In the genomic region with DNA sequence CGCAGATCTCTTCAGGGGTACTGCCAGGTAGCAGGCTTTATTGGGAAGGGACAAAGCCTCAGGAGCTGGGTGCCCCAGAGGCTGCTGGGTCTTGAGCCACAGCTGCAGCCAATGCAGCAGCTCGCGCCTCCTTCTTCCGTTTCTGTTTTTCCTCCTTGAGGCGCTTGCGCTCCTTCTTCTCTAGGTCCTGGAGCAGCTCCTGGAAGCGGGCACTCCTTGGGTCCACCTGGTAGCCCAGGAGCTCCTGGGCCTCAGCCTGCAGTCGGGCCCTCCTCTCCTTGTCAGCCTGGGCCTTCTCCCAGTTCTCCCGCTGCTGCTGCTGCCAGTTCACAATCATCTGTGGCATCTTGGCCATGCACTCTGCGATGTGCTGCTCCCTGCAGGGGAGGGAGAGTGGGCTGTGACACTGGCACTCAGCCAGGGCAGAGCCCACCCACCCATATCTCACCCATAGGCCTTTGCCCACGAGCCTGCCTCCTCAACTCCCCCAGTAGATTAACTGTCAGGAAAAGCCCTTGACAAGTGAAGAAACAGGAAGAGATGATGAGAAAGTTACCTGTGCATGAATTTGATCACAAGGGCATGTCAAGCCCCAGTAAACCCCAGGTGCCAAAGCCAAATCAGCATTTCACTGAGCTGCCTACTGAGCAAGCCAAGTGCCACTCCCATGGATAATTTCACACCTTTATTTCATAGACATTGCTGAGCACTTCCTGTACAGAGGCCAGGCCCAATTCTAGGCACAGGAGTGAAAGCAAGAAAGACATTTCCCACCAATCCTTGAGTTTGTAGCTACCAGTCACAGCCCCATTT, we compare ENCODE assay signal across 10 cellular contexts. TPM values are rescaled to one million over a fixed set of nuclear protein-coding genes. Genes with fewer than 3 reads are reported as not detected.
DNase-seq lines count a peak whose midpoint lies in the region; ATAC-seq, FAIRE-seq and TF ChIP-seq lines count a peak whose summit lies in the region.
"Had no signal": no experiment of that assay in that cellular context is flagged by ENCODE, and none has a peak within 500 bp of the region (broad histone marks: within the 10 kb centered on the region; RNA-seq: fewer than 3 reads in every experiment).

No MANE protein-coding gene starts in this region.

- ATAC-seq in HepG2: no peak
- no peak for ATAC-seq in right lobe of liver
- no peak for ATAC-seq in HG03108 (IDR thresholded peaks at IDR 0.05; ENCODE audit: unreplicated experiment)

- DNase-seq in HepG2 (ENCODE audit: low spot score): no peak
- DNase-seq in right lobe of liver: no peak
- DNase-seq in activated T-helper 1 cell treated with anti-CD3 and anti-CD28 coated beads, Interleukin-12 subunit alpha, Interleukin-12 subunit beta, Interleukin-2, Interleukin-4 antibody, amounts not matched to agents 30 ng/mL and 10 ng/mL and 1 ng/mL, durations not matched to agents 14 hours and 24 hours and 36 hours (ENCODE audit: low spot score): no peak
- DNase-seq in mesothelial cell of epicardium (ENCODE audit: low spot score in 2 of 2, unreplicated experiment in 2 of 2): no peak
- DNase-seq in AG08396 (ENCODE audit: low spot score): no peak
- DNase-seq in SW480 (ENCODE audit: low spot score): no peak
- no peak for DNase-seq in stimulated activated CD4-positive, alpha-beta T cell treated with anti-CD3 and anti-CD28 coated beads, Interleukin-4, amount 100 ng/mL, for 24 hours

- H3K27ac Mint-ChIP-seq in activated T-helper 1 cell treated with anti-CD3 and anti-CD28 coated beads, Interleukin-12 subunit alpha, Interleukin-12 subunit beta, Interleukin-2, Interleukin-4 antibody, amounts not matched to agents 30 ng/mL and 10 ng/mL and 1 ng/mL, durations not matched to agents 14 hours and 24 hours and 36 hours: peak overlapping the region; percentile 55
- peak overlapping the region; percentile 94 for H3K27ac Mint-ChIP-seq in mesothelial cell of epicardium

- no peak for FAIRE-seq in HepG2 (lab: Jason Lieb, UNC)
- FAIRE-seq: G401.6, islet of Langerhans had no signal

- TF ChIP-seq EP300 in HepG2 (IDR thresholded peaks at IDR 0.05; ENCODE audit: low read depth in 2 of 2, low read length in 2 of 2) (no peak), HepG2 (CRISPR knock-in tag; IDR thresholded peaks at IDR 0.05; ENCODE audit: borderline replicate concordance) (no peak)

- 92% methylated on average over 9 of the region's 11 CpGs for WGBS in HepG2 (ENCODE audit: low lambda C conversion rate)
- WGBS in right lobe of liver (ENCODE audit: insufficient coverage, low coverage, low lambda C conversion rate, missing lambda C conversion rate): 20% methylated on average over 1 of the region's 11 CpGs

- peak overlapping the region; percentile 90 for H3K4me3 Mint-ChIP-seq in activated T-helper 1 cell treated with anti-CD3 and anti-CD28 coated beads, Interleukin-12 subunit alpha, Interleukin-12 subunit beta, Interleukin-2, Interleukin-4 antibody, amounts not matched to agents 30 ng/mL and 10 ng/mL and 1 ng/mL, durations not matched to agents 14 hours and 24 hours and 36 hours
- no peak overlapping the region for H3K4me3 Mint-ChIP-seq in mesothelial cell of epicardium

- H3K36me3 Mint-ChIP-seq in activated T-helper 1 cell treated with anti-CD3 and anti-CD28 coated beads, Interleukin-12 subunit alpha, Interleukin-12 subunit beta, Interleukin-2, Interleukin-4 antibody, amounts not matched to agents 30 ng/mL and 10 ng/mL and 1 ng/mL, durations not matched to agents 14 hours and 24 hours and 36 hours (ENCODE audit: low read depth): peaks cover 34% of the 10 kb centered on the region
- peaks cover 26% of the 10 kb centered on the region for H3K36me3 Mint-ChIP-seq in mesothelial cell of epicardium

- H3K4me1 ChIP-seq in HepG2 (ENCODE audit: insufficient read depth, low read length): peaks cover 23% of the 10 kb centered on the region
- H3K4me1 ChIP-seq in right lobe of liver: peaks cover 0 to 5% (median 0%) of the 10 kb centered on the region in 4 donors

- intact Hi-C loops in HepG2 (cut with micrococcal nuclease; ENCODE audit: unreplicated experiment) (no loop called here), right lobe of liver (cut with DNase I) (no loop called here)
- intact Hi-C loops in activated T-helper 1 cell treated with anti-CD3 and anti-CD28 coated beads, Interleukin-12 subunit alpha, Interleukin-12 subunit beta, Interleukin-2, Interleukin-4 antibody, amounts not matched to agents 30 ng/mL and 10 ng/mL and 1 ng/mL, durations not matched to agents 14 hours and 24 hours and 36 hours (cut with micrococcal nuclease): loop anchor here (1.0 kb wide), 1 partner anchor 8 kb away; no protein-coding TSS in a partner anchor

- H3K4me2 ChIP-seq in HepG2 (ENCODE audit: low read depth, low read length): 0 out of 2 replicates have a peak overlapping the region, but pooled peaks have one; percentile 1

- H3K4me1 Mint-ChIP-seq in activated T-helper 1 cell treated with anti-CD3 and anti-CD28 coated beads, Interleukin-12 subunit alpha, Interleukin-12 subunit beta, Interleukin-2, Interleukin-4 antibody, amounts not matched to agents 30 ng/mL and 10 ng/mL and 1 ng/mL, durations not matched to agents 14 hours and 24 hours and 36 hours (ENCODE audit: low read depth): peaks cover 35% of the 10 kb centered on the region
- H3K4me1 Mint-ChIP-seq in mesothelial cell of epicardium: peaks cover 27% of the 10 kb centered on the region

- H4K20me1 ChIP-seq in HepG2 (ENCODE audit: insufficient read depth, low read length): no peaks in the 10 kb centered on the region

- TF ChIP-seq RAD21 in HepG2 (CRISPR knock-in tag; IDR thresholded peaks at IDR 0.05): no peak

- no peaks in the 10 kb centered on the region for H3K9me3 ChIP-seq in HepG2 (ENCODE audit: low read length)
- H3K9me3 ChIP-seq in right lobe of liver: no peaks in the 10 kb centered on the region

- peaks cover 24% of the 10 kb centered on the region for H3K79me2 ChIP-seq in HepG2 (ENCODE audit: insufficient read depth, low read length)

- BruUV-seq in HepG2 (replicated peaks; lab: Mats Ljungman, UMichigan): no TSS peak

- no peaks in the 10 kb centered on the region for H3K27me3 Mint-ChIP-seq in activated T-helper 1 cell treated with anti-CD3 and anti-CD28 coated beads, Interleukin-12 subunit alpha, Interleukin-12 subunit beta, Interleukin-2, Interleukin-4 antibody, amounts not matched to agents 30 ng/mL and 10 ng/mL and 1 ng/mL, durations not matched to agents 14 hours and 24 hours and 36 hours (ENCODE audit: insufficient read depth)
- H3K27me3 Mint-ChIP-seq in mesothelial cell of epicardium (ENCODE audit: low read depth): no peaks in the 10 kb centered on the region

- H3K9me3 Mint-ChIP-seq in activated T-helper 1 cell treated with anti-CD3 and anti-CD28 coated beads, Interleukin-12 subunit alpha, Interleukin-12 subunit beta, Interleukin-2, Interleukin-4 antibody, amounts not matched to agents 30 ng/mL and 10 ng/mL and 1 ng/mL, durations not matched to agents 14 hours and 24 hours and 36 hours: no peaks in the 10 kb centered on the region
- no peaks in the 10 kb centered on the region for H3K9me3 Mint-ChIP-seq in mesothelial cell of epicardium

- TF ChIP-seq CTCF in HepG2 (CRISPR knock-in tag; IDR thresholded peaks at IDR 0.05) (no peak), right lobe of liver (IDR thresholded peaks at IDR 0.05) (no peak), mesothelial cell of epicardium (IDR thresholded peaks at IDR 0.05; ENCODE audit: unreplicated experiment) (no peak)

- H3K27ac ChIP-seq in HepG2 (ENCODE audit: extremely low read length, insufficient read depth, low read length): no peak overlapping the region
- H3K27ac ChIP-seq in right lobe of liver: no peak overlapping the region

- in situ Hi-C loops in HepG2 (cut with HindIII; ENCODE audit: extremely low pct_ligation_motif_present, low pct_unique_long_range_greater_than_20kb): no loop called here

- H3K36me3 ChIP-seq in HepG2 (replicated peaks in 1 of 2; ENCODE audit: control insufficient read depth in 1 of 2, insufficient read depth in 2 of 2, low read length in 2 of 2) (peaks cover 19 to 38% of the 10 kb centered on the region in 2 experiments; a peak in 4 of 5 replicates), right lobe of liver (peaks cover 0 to 41% (median 18%) of the 10 kb centered on the region in 4 donors)

- H3K27me3 ChIP-seq in HepG2 (ENCODE audit: control insufficient read depth in 1 of 2, insufficient read depth in 2 of 2, low read length in 2 of 2) (no peaks in the 10 kb centered on the region), right lobe of liver (no peaks in the 10 kb centered on the region)

- no peak overlapping the region for H3K4me3 ChIP-seq in HepG2 (replicated peaks in 1 of 3; ENCODE audit: insufficient read depth in 1 of 3, low read depth in 2 of 3, low read length in 3 of 3)
- H3K4me3 ChIP-seq in right lobe of liver: no peak overlapping the region

- CTCF ChIA-PET in HepG2 (lab: Yijun Ruan, JAX; ENCODE audit: low intra/inter-chr PET ratio, low total read pairs): no interaction called here

- TF ChIP-seq POLR2A in HepG2 (IDR thresholded peaks at IDR 0.05; ENCODE audit: insufficient read depth in 1 of 2, low read depth in 2 of 2, low read length in 2 of 2) (peak in 1 of 2 experiments; percentile 35; a peak in 2 of 4 replicates), right lobe of liver (IDR thresholded peaks at IDR 0.05) (no peak)

- POLR2A ChIA-PET in HepG2 (lab: Yijun Ruan, JAX): interaction anchor here (1.3 to 3.9 kb wide), 3 partner anchors 8 to 22 kb away, joined by 3 to 25 read pairs (median 4); a partner anchor contains a TSS

- H3K9ac ChIP-seq in HepG2 (ENCODE audit: insufficient read depth, low read depth, low read length): no peak overlapping the region

- H2AFZ ChIP-seq in HepG2 (ENCODE audit: low read length): no peak overlapping the region

RNA-seq across cellular contexts. Expression of a gene that starts 2.7 kb away (rescaled TPM):
- total RNA-seq in HepG2 (2016; rRNA removed; fragmentation: Illumina TruSeq; extraction: Trizol) (24.6 and 37.4 TPM in 2 replicates), right lobe of liver (10 to 100 TPM in 3 of 6 experiments, 1 to 10 TPM in 3; 7.7 to 29.3 (median 10.0) TPM), mesothelial cell of epicardium (18.7 to 19.1 TPM (median 18.8 TPM) in 3 replicates)
- 14.3 and 14.8 TPM in 2 replicates for total RNA-seq in HepG2 (2016; cell fraction: cytosol; rRNA removed; fragmentation: Illumina TruSeq; extraction: Trizol; ENCODE audit: low read depth)
- 25.1 and 41.7 TPM in 2 replicates for total RNA-seq in HepG2 (2016; cell fraction: insoluble cytoplasmic fraction; rRNA removed; fragmentation: Illumina TruSeq; extraction: Trizol)
- 14.2 and 15.7 TPM in 2 replicates for total RNA-seq in HepG2 (2016; cell fraction: membrane; rRNA removed; fragmentation: Illumina TruSeq; extraction: Trizol)
- total RNA-seq in HepG2 (2016; cell fraction: nucleus; rRNA removed; fragmentation: Illumina TruSeq; extraction: Trizol): 8.8 and 9.5 TPM in 2 replicates
- 30.7 and 31.9 TPM in 2 replicates for polyA plus RNA-seq in HepG2 (2011; rRNA removed)
- 33.0 and 52.1 TPM in 2 replicates for polyA plus RNA-seq in HepG2 (2011; cell fraction: cytosol; rRNA removed)
- polyA plus RNA-seq in HepG2 (2011; cell fraction: nucleus; rRNA removed): 13.9 and 14.0 TPM in 2 replicates
- polyA plus RNA-seq in HepG2 (2012): 19.0 and 20.6 TPM in 2 replicates
- polyA plus RNA-seq in HepG2 (2016; cell fraction: cytosol; fragmentation: Illumina TruSeq; extraction: Trizol; ENCODE audit: low read depth): 24.7 and 26.7 TPM in 2 replicates
- polyA plus RNA-seq in HepG2 (2016; cell fraction: insoluble cytoplasmic fraction; fragmentation: Illumina TruSeq; extraction: Trizol; ENCODE audit: low read depth): 71.6 and 84.3 TPM in 2 replicates
- polyA plus RNA-seq in HepG2 (2016; cell fraction: membrane; fragmentation: Illumina TruSeq; extraction: Trizol; ENCODE audit: low read depth): 20.1 and 21.0 TPM in 2 replicates
- 27.9 and 29.2 TPM in 2 replicates for polyA plus RNA-seq in HepG2 (2016; cell fraction: nucleus; fragmentation: Illumina TruSeq; extraction: Trizol; ENCODE audit: insufficient read depth, low read depth)
- polyA minus RNA-seq in HepG2 (2011; rRNA and poly(A)+ RNA removed; ENCODE audit: low replicate concordance): 6.2 and 12.6 TPM in 2 replicates
- 9.9 and 11.7 TPM in 2 replicates for polyA minus RNA-seq in HepG2 (2011; cell fraction: cytosol; rRNA and poly(A)+ RNA removed)
- polyA minus RNA-seq in HepG2 (2011; cell fraction: nucleus; rRNA and poly(A)+ RNA removed): 3.2 and 3.7 TPM in 2 replicates
- total RNA-seq in activated T-helper 1 cell treated with anti-CD3 and anti-CD28 coated beads, Interleukin-12 subunit alpha, Interleukin-12 subunit beta, Interleukin-2, Interleukin-4 antibody, amounts not matched to agents 30 ng/mL and 10 ng/mL and 1 ng/mL, durations not matched to agents 14 hours and 24 hours and 36 hours: 32.1 and 33.2 TPM in 2 replicates

RNA-seq across cellular contexts. Expression of a gene that starts 8.7 kb away (rescaled TPM):
- 34.6 and 42.5 TPM in 2 replicates for total RNA-seq in HepG2 (2016; rRNA removed; fragmentation: Illumina TruSeq; extraction: Trizol)
- total RNA-seq in HepG2 (2016; cell fraction: cytosol; rRNA removed; fragmentation: Illumina TruSeq; extraction: Trizol; ENCODE audit: low read depth): 64.7 and 77.4 TPM in 2 replicates
- total RNA-seq in HepG2 (2016; cell fraction: insoluble cytoplasmic fraction; rRNA removed; fragmentation: Illumina TruSeq; extraction: Trizol): 29.6 and 43.3 TPM in 2 replicates
- total RNA-seq in HepG2 (2016; cell fraction: membrane; rRNA removed; fragmentation: Illumina TruSeq; extraction: Trizol): 95.2 and 117 TPM in 2 replicates
- total RNA-seq in HepG2 (2016; cell fraction: nucleus; rRNA removed; fragmentation: Illumina TruSeq; extraction: Trizol): 27.5 and 30.5 TPM in 2 replicates
- polyA plus RNA-seq in HepG2 (2011; rRNA removed): 50.3 and 54.2 TPM in 2 replicates
- 51.8 and 73.5 TPM in 2 replicates for polyA plus RNA-seq in HepG2 (2011; cell fraction: cytosol; rRNA removed)
- 80.8 and 87.8 TPM in 2 replicates for polyA plus RNA-seq in HepG2 (2011; cell fraction: nucleus; rRNA removed)
- polyA plus RNA-seq in HepG2 (2012): 95.7 and 105 TPM in 2 replicates
- polyA plus RNA-seq in HepG2 (2016; cell fraction: cytosol; fragmentation: Illumina TruSeq; extraction: Trizol; ENCODE audit: low read depth): 137 and 157 TPM in 2 replicates
- 55.9 and 73.5 TPM in 2 replicates for polyA plus RNA-seq in HepG2 (2016; cell fraction: insoluble cytoplasmic fraction; fragmentation: Illumina TruSeq; extraction: Trizol; ENCODE audit: low read depth)
- polyA plus RNA-seq in HepG2 (2016; cell fraction: membrane; fragmentation: Illumina TruSeq; extraction: Trizol; ENCODE audit: low read depth): 175 and 195 TPM in 2 replicates
- polyA plus RNA-seq in HepG2 (2016; cell fraction: nucleus; fragmentation: Illumina TruSeq; extraction: Trizol; ENCODE audit: insufficient read depth, low read depth): 90.3 and 97.5 TPM in 2 replicates
- 54.6 and 102 TPM in 2 replicates for polyA minus RNA-seq in HepG2 (2011; rRNA and poly(A)+ RNA removed; ENCODE audit: low replicate concordance)
- polyA minus RNA-seq in HepG2 (2011; cell fraction: cytosol; rRNA and poly(A)+ RNA removed): 52.5 and 54.0 TPM in 2 replicates
- 20.0 and 27.4 TPM in 2 replicates for polyA minus RNA-seq in HepG2 (2011; cell fraction: nucleus; rRNA and poly(A)+ RNA removed)
- 10 to 100 TPM; 37.8 to 69.0 (median 52.9) TPM for total RNA-seq in right lobe of liver
- total RNA-seq in activated T-helper 1 cell treated with anti-CD3 and anti-CD28 coated beads, Interleukin-12 subunit alpha, Interleukin-12 subunit beta, Interleukin-2, Interleukin-4 antibody, amounts not matched to agents 30 ng/mL and 10 ng/mL and 1 ng/mL, durations not matched to agents 14 hours and 24 hours and 36 hours: 197 and 202 TPM in 2 replicates
- total RNA-seq in mesothelial cell of epicardium: 78.6 to 87.4 TPM (median 80.7 TPM) in 3 replicates

RNA-seq across cellular contexts. Expression of a gene that starts 15.0 kb away (rescaled TPM):
- total RNA-seq in HepG2 (2016; rRNA removed; fragmentation: Illumina TruSeq; extraction: Trizol) (not detected in 2 replicates), right lobe of liver (not detected), mesothelial cell of epicardium (0.16 TPM in 1 of 3 replicates, not detected in the others)
- not detected in 2 replicates for total RNA-seq in HepG2 (2016; cell fraction: cytosol; rRNA removed; fragmentation: Illumina TruSeq; extraction: Trizol; ENCODE audit: low read depth)
- not detected in 2 replicates for total RNA-seq in HepG2 (2016; cell fraction: insoluble cytoplasmic fraction; rRNA removed; fragmentation: Illumina TruSeq; extraction: Trizol)
- not detected in 2 replicates for total RNA-seq in HepG2 (2016; cell fraction: membrane; rRNA removed; fragmentation: Illumina TruSeq; extraction: Trizol)
- not detected in 2 replicates for total RNA-seq in HepG2 (2016; cell fraction: nucleus; rRNA removed; fragmentation: Illumina TruSeq; extraction: Trizol)
- 0.04 TPM in 1 of 2 replicates, not detected in the other for polyA plus RNA-seq in HepG2 (2011; rRNA removed)
- polyA plus RNA-seq in HepG2 (2011; cell fraction: cytosol; rRNA removed): 0.03 and 0.04 TPM in 2 replicates
- polyA plus RNA-seq in HepG2 (2011; cell fraction: nucleus; rRNA removed): 0.10 and 0.13 TPM in 2 replicates
- not detected in 2 replicates for polyA plus RNA-seq in HepG2 (2012)
- not detected in 2 replicates for polyA plus RNA-seq in HepG2 (2016; cell fraction: cytosol; fragmentation: Illumina TruSeq; extraction: Trizol; ENCODE audit: low read depth)
- not detected in 2 replicates for polyA plus RNA-seq in HepG2 (2016; cell fraction: insoluble cytoplasmic fraction; fragmentation: Illumina TruSeq; extraction: Trizol; ENCODE audit: low read depth)
- not detected in 2 replicates for polyA plus RNA-seq in HepG2 (2016; cell fraction: membrane; fragmentation: Illumina TruSeq; extraction: Trizol; ENCODE audit: low read depth)
- not detected in 2 replicates for polyA plus RNA-seq in HepG2 (2016; cell fraction: nucleus; fragmentation: Illumina TruSeq; extraction: Trizol; ENCODE audit: insufficient read depth, low read depth)
- polyA minus RNA-seq in HepG2 (2011; rRNA and poly(A)+ RNA removed; ENCODE audit: low replicate concordance): 0.40 TPM in 1 of 2 replicates, not detected in the other
- not detected in 2 replicates for polyA minus RNA-seq in HepG2 (2011; cell fraction: cytosol; rRNA and poly(A)+ RNA removed)
- not detected in 2 replicates for polyA minus RNA-seq in HepG2 (2011; cell fraction: nucleus; rRNA and poly(A)+ RNA removed)
- total RNA-seq in activated T-helper 1 cell treated with anti-CD3 and anti-CD28 coated beads, Interleukin-12 subunit alpha, Interleukin-12 subunit beta, Interleukin-2, Interleukin-4 antibody, amounts not matched to agents 30 ng/mL and 10 ng/mL and 1 ng/mL, durations not matched to agents 14 hours and 24 hours and 36 hours: 0.10 TPM in 2 replicates

RNA-seq across cellular contexts. Expression of a gene that starts 15.9 kb away (rescaled TPM):
- total RNA-seq in HepG2 (2016; rRNA removed; fragmentation: Illumina TruSeq; extraction: Trizol) (420 and 898 TPM in 2 replicates), right lobe of liver (1,000 to 10,000 TPM in 3 of 6 experiments, 100 to 1,000 TPM in 3; 771 to 1,471 (median 1,008) TPM), mesothelial cell of epicardium (863 to 886 TPM (median 869 TPM) in 3 replicates)
- total RNA-seq in HepG2 (2016; cell fraction: cytosol; rRNA removed; fragmentation: Illumina TruSeq; extraction: Trizol; ENCODE audit: low read depth): 227 and 266 TPM in 2 replicates
- total RNA-seq in HepG2 (2016; cell fraction: insoluble cytoplasmic fraction; rRNA removed; fragmentation: Illumina TruSeq; extraction: Trizol): 389 and 943 TPM in 2 replicates
- total RNA-seq in HepG2 (2016; cell fraction: membrane; rRNA removed; fragmentation: Illumina TruSeq; extraction: Trizol): 340 and 383 TPM in 2 replicates
- total RNA-seq in HepG2 (2016; cell fraction: nucleus; rRNA removed; fragmentation: Illumina TruSeq; extraction: Trizol): 693 and 829 TPM in 2 replicates
- 842 and 934 TPM in 2 replicates for polyA plus RNA-seq in HepG2 (2011; rRNA removed)
- polyA plus RNA-seq in HepG2 (2011; cell fraction: cytosol; rRNA removed): 752 and 842 TPM in 2 replicates
- 381 and 448 TPM in 2 replicates for polyA plus RNA-seq in HepG2 (2011; cell fraction: nucleus; rRNA removed)
- 606 and 725 TPM in 2 replicates for polyA plus RNA-seq in HepG2 (2012)
- polyA plus RNA-seq in HepG2 (2016; cell fraction: cytosol; fragmentation: Illumina TruSeq; extraction: Trizol; ENCODE audit: low read depth): 313 and 359 TPM in 2 replicates
- 478 and 547 TPM in 2 replicates for polyA plus RNA-seq in HepG2 (2016; cell fraction: insoluble cytoplasmic fraction; fragmentation: Illumina TruSeq; extraction: Trizol; ENCODE audit: low read depth)
- polyA plus RNA-seq in HepG2 (2016; cell fraction: membrane; fragmentation: Illumina TruSeq; extraction: Trizol; ENCODE audit: low read depth): 345 and 409 TPM in 2 replicates
- 1,564 and 1,658 TPM in 2 replicates for polyA plus RNA-seq in HepG2 (2016; cell fraction: nucleus; fragmentation: Illumina TruSeq; extraction: Trizol; ENCODE audit: insufficient read depth, low read depth)
- 932 and 1,241 TPM in 2 replicates for polyA minus RNA-seq in HepG2 (2011; rRNA and poly(A)+ RNA removed; ENCODE audit: low replicate concordance)
- polyA minus RNA-seq in HepG2 (2011; cell fraction: cytosol; rRNA and poly(A)+ RNA removed): 408 and 482 TPM in 2 replicates
- 228 and 256 TPM in 2 replicates for polyA minus RNA-seq in HepG2 (2011; cell fraction: nucleus; rRNA and poly(A)+ RNA removed)
- 913 and 933 TPM in 2 replicates for total RNA-seq in activated T-helper 1 cell treated with anti-CD3 and anti-CD28 coated beads, Interleukin-12 subunit alpha, Interleukin-12 subunit beta, Interleukin-2, Interleukin-4 antibody, amounts not matched to agents 30 ng/mL and 10 ng/mL and 1 ng/mL, durations not matched to agents 14 hours and 24 hours and 36 hours

RNA-seq across cellular contexts. Expression of a gene that starts 20.8 kb away (rescaled TPM):
- total RNA-seq in HepG2 (2016; rRNA removed; fragmentation: Illumina TruSeq; extraction: Trizol): 68.0 and 72.0 TPM in 2 replicates
- total RNA-seq in HepG2 (2016; cell fraction: cytosol; rRNA removed; fragmentation: Illumina TruSeq; extraction: Trizol; ENCODE audit: low read depth): 30.6 and 33.8 TPM in 2 replicates
- total RNA-seq in HepG2 (2016; cell fraction: insoluble cytoplasmic fraction; rRNA removed; fragmentation: Illumina TruSeq; extraction: Trizol): 61.4 and 77.8 TPM in 2 replicates
- 31.3 and 31.6 TPM in 2 replicates for total RNA-seq in HepG2 (2016; cell fraction: membrane; rRNA removed; fragmentation: Illumina TruSeq; extraction: Trizol)
- 38.1 and 43.4 TPM in 2 replicates for total RNA-seq in HepG2 (2016; cell fraction: nucleus; rRNA removed; fragmentation: Illumina TruSeq; extraction: Trizol)
- polyA plus RNA-seq in HepG2 (2011; rRNA removed): 25.9 and 37.0 TPM in 2 replicates
- polyA plus RNA-seq in HepG2 (2011; cell fraction: cytosol; rRNA removed): 20.2 and 25.7 TPM in 2 replicates
- 86.4 and 92.2 TPM in 2 replicates for polyA plus RNA-seq in HepG2 (2011; cell fraction: nucleus; rRNA removed)
- 47.9 and 53.4 TPM in 2 replicates for polyA plus RNA-seq in HepG2 (2012)
- polyA plus RNA-seq in HepG2 (2016; cell fraction: cytosol; fragmentation: Illumina TruSeq; extraction: Trizol; ENCODE audit: low read depth): 20.5 and 21.3 TPM in 2 replicates
- polyA plus RNA-seq in HepG2 (2016; cell fraction: insoluble cytoplasmic fraction; fragmentation: Illumina TruSeq; extraction: Trizol; ENCODE audit: low read depth): 76.2 and 85.7 TPM in 2 replicates
- 21.2 and 25.0 TPM in 2 replicates for polyA plus RNA-seq in HepG2 (2016; cell fraction: membrane; fragmentation: Illumina TruSeq; extraction: Trizol; ENCODE audit: low read depth)
- 71.9 and 80.2 TPM in 2 replicates for polyA plus RNA-seq in HepG2 (2016; cell fraction: nucleus; fragmentation: Illumina TruSeq; extraction: Trizol; ENCODE audit: insufficient read depth, low read depth)
- 36.3 and 65.5 TPM in 2 replicates for polyA minus RNA-seq in HepG2 (2011; rRNA and poly(A)+ RNA removed; ENCODE audit: low replicate concordance)
- polyA minus RNA-seq in HepG2 (2011; cell fraction: cytosol; rRNA and poly(A)+ RNA removed): 17.6 and 18.3 TPM in 2 replicates
- 14.5 and 16.0 TPM in 2 replicates for polyA minus RNA-seq in HepG2 (2011; cell fraction: nucleus; rRNA and poly(A)+ RNA removed)
- 10 to 100 TPM; 22.9 to 46.2 (median 29.0) TPM for total RNA-seq in right lobe of liver
- total RNA-seq in activated T-helper 1 cell treated with anti-CD3 and anti-CD28 coated beads, Interleukin-12 subunit alpha, Interleukin-12 subunit beta, Interleukin-2, Interleukin-4 antibody, amounts not matched to agents 30 ng/mL and 10 ng/mL and 1 ng/mL, durations not matched to agents 14 hours and 24 hours and 36 hours: 217 and 220 TPM in 2 replicates
- 54.5 to 58.4 TPM (median 58.3 TPM) in 3 replicates for total RNA-seq in mesothelial cell of epicardium
